Comparison of ENCODE assay signal across 10 cellular contexts in the genomic region with DNA sequence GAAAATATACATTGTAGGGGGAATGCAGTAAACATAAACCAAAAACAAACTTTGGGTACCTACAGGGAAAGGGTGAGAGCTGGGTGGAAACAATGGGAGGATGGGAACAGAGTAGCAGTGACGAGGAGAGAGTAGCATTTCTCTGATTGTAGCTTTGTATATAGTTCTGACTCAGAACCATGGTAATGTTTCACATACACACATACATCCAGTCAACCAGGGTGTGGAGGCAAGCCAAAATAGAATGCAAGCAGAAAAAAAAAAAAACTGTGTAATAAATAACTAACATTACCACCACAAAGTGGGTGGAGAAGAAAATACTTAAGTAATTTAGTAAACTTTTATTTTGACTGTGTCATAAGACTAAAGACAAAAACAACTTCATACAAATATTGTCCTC. TPM values are rescaled to one million over a fixed set of nuclear protein-coding genes. Genes with fewer than 3 reads are reported as not detected.
A peak's percentile ranks its signal among the peaks of the same experiment; 100 is the strongest.
DNase-seq lines count a peak whose midpoint lies in the region; ATAC-seq, FAIRE-seq and TF ChIP-seq lines count a peak whose summit lies in the region.
"Had no signal": no experiment of that assay in that cellular context is flagged by ENCODE, and none has a peak within 500 bp of the region (broad histone marks: within the 10 kb centered on the region; RNA-seq: fewer than 3 reads in every experiment).

No MANE protein-coding gene starts in this region.

- no peak for TF ChIP-seq POLR2A in breast epithelium (IDR thresholded peaks at IDR 0.05)

- H3K27me3 ChIP-seq in breast epithelium: no peaks in the 10 kb centered on the region
- H3K27me3 ChIP-seq: neural progenitor cell had no signal

- H3K27ac ChIP-seq in breast epithelium: no peak overlapping the region
- H3K27ac ChIP-seq: neural progenitor cell had no signal

- POLR2A ChIA-PET in MCF 10A (lab: Yijun Ruan, JAX): no interaction called here

- no peaks in the 10 kb centered on the region for H3K4me1 ChIP-seq in breast epithelium
- H3K4me1 ChIP-seq: neural progenitor cell had no signal

- CTCF ChIA-PET in MCF 10A (lab: Yijun Ruan, JAX): no interaction called here

- DNase-seq in MCF 10A (ENCODE audit: unreplicated experiment): peak; percentile 20
- DNase-seq in breast epithelium (ENCODE audit: low spot score in 2 of 2): no peak
- peak; percentile 58 for DNase-seq in NCI-H226
- no peak for DNase-seq in urothelium cell line (ENCODE audit: low spot score)
- no peak for DNase-seq in sciatic nerve (ENCODE audit: low spot score)
- DNase-seq in COR-L47 (lab: John Stamatoyannopoulos, UW): no peak
- DNase-seq in endothelial cell (ENCODE audit: low spot score): no peak
- DNase-seq: NCI-H2171 treated with DMSO at 0.1 percent for 48 hours had no signal

- H3K4me3 ChIP-seq in breast epithelium: no peak overlapping the region
- H3K4me3 ChIP-seq: neural progenitor cell had no signal

- H3K36me3 ChIP-seq in breast epithelium: no peaks in the 10 kb centered on the region
- H3K36me3 ChIP-seq: neural progenitor cell had no signal

- ATAC-seq in HG02763 (IDR thresholded peaks at IDR 0.05; ENCODE audit: unreplicated experiment): peak; percentile 72
- ATAC-seq in sciatic nerve: no peak

- H3K36me3 Mint-ChIP-seq in MCF 10A (ENCODE audit: insufficient read depth, unreplicated experiment) (no peaks in the 10 kb centered on the region), endothelial cell (ENCODE audit: low read depth, unreplicated experiment) (no peaks in the 10 kb centered on the region)
- H3K36me3 Mint-ChIP-seq: neural progenitor cell had no signal

- no peaks in the 10 kb centered on the region for H3K9me3 ChIP-seq in breast epithelium

- no peak overlapping the region for H3K27ac Mint-ChIP-seq in MCF 10A (ENCODE audit: low read depth, unreplicated experiment)
- H3K27ac Mint-ChIP-seq in endothelial cell (ENCODE audit: unreplicated experiment): no peak overlapping the region
- H3K27ac Mint-ChIP-seq: neural progenitor cell had no signal

- FAIRE-seq in urothelium cell line (lab: Jason Lieb, UNC): no peak

- no TSS peak for BruUV-seq in MCF 10A (replicated peaks; lab: Mats Ljungman, UMichigan)

- TF ChIP-seq CTCF in MCF 10A (IDR thresholded peaks at IDR 0.05; ENCODE audit: unreplicated experiment) (no peak), breast epithelium (IDR thresholded peaks at IDR 0.05) (no peak), endothelial cell (IDR thresholded peaks at IDR 0.05; ENCODE audit: unreplicated experiment) (no peak)

- H3K27me3 Mint-ChIP-seq in MCF 10A (ENCODE audit: insufficient read depth, unreplicated experiment): peaks cover 8% of the 10 kb centered on the region
- no peaks in the 10 kb centered on the region for H3K27me3 Mint-ChIP-seq in endothelial cell (ENCODE audit: unreplicated experiment)

- intact Hi-C loops in MCF 10A (cut with micrococcal nuclease): no loop called here
- intact Hi-C loops in breast epithelium (cut with DNase I; ENCODE audit: low total_unique reads): no loop called here
- intact Hi-C loops in sciatic nerve (cut with DNase I): no loop called here

- H3K4me3 Mint-ChIP-seq in MCF 10A (ENCODE audit: unreplicated experiment): no peak overlapping the region
- no peak overlapping the region for H3K4me3 Mint-ChIP-seq in endothelial cell (ENCODE audit: unreplicated experiment)
- H3K4me3 Mint-ChIP-seq: neural progenitor cell had no signal

- H3K4me1 Mint-ChIP-seq in MCF 10A (ENCODE audit: insufficient read depth, unreplicated experiment): no peaks in the 10 kb centered on the region
- H3K4me1 Mint-ChIP-seq in endothelial cell (ENCODE audit: unreplicated experiment): peaks cover 12% of the 10 kb centered on the region
- H3K4me1 Mint-ChIP-seq: neural progenitor cell had no signal

- H3K9me3 Mint-ChIP-seq in MCF 10A (ENCODE audit: unreplicated experiment) (no peaks in the 10 kb centered on the region), endothelial cell (ENCODE audit: unreplicated experiment) (no peaks in the 10 kb centered on the region)
- H3K9me3 Mint-ChIP-seq: neural progenitor cell had no signal

RNA-seq across cellular contexts. Expression of gene BCL2A1, which starts 27.2 kb away (rescaled TPM):
- total RNA-seq in MCF 10A (2022) (not detected in 2 replicates), breast epithelium (10 to 100 TPM in 1 of 3 donors, 1 to 10 TPM in 2; 1.4 to 12.6 (median 1.6) TPM), sciatic nerve (11.6 TPM), endothelial cell (ENCODE audit: unreplicated experiment) (2.1 TPM)

RNA-seq across cellular contexts. Expression of gene MTHFS, which starts 47.0 kb away (rescaled TPM):
- total RNA-seq in MCF 10A (2022) (28.5 and 34.5 TPM in 2 replicates), breast epithelium (10 to 100 TPM; 19.0 to 51.5 (median 30.2) TPM), sciatic nerve (18.7 TPM), endothelial cell (ENCODE audit: unreplicated experiment) (16.2 TPM)

Comparison
In these comparisons a context has a peak if more than half of its experiments do, and no peak if none do; other contexts are left out.
1. DNase-seq: peak in MCF 10A (single experiment) and NCI-H226 (single experiment); none in breast epithelium (0 of 2), urothelium cell line (single experiment), sciatic nerve (single experiment), COR-L47 (single experiment) and endothelial cell (single experiment).